Comparison of ENCODE assay signal across 9 cellular contexts in the genomic region with DNA sequence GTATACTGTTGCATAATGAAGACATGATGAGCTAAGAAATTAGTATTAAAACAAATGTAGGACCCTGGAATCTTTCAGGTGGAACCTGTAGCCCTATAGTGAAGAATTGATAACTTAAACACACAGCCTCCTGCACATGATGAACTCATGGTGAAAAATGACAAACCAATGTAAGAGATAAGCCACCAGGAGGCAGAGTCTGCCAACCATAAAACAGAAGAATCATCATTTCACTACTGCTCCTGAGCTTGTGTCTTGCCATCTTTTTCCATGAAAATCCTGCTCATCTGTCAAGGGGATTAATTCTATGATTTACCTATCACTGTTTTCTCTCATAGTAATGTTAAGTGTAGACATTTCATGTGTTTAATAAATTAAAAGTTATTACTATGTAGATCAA.
DNase-seq lines count a peak whose midpoint lies in the region; ATAC-seq and TF ChIP-seq lines count a peak whose summit lies in the region.
"Had no signal": no experiment of that assay in that cellular context is flagged by ENCODE, and none has a peak within 500 bp of the region (broad histone marks: within the 10 kb centered on the region; RNA-seq: fewer than 3 reads in every experiment).

No MANE protein-coding gene starts in this region.

- H3K9me3 Mint-ChIP-seq in osteocyte (ENCODE audit: unreplicated experiment) = no peaks in the 10 kb centered on the region

- no peak for ATAC-seq in GM18873 (IDR thresholded peaks at IDR 0.05; ENCODE audit: low FRiP score, unreplicated experiment)

- DNase-seq in ELF-1 (ENCODE audit: low read depth, low spot score) (peak; percentile 16), NCI-H446 treated with DMSO at 0.1 percent for 48 hours (lab: John Stamatoyannopoulos, UW) (peak; percentile 34), epithelial cell of proximal tubule (ENCODE audit: low read depth) (peak; percentile 10), osteocyte (ENCODE audit: extremely low spot score, unreplicated experiment) (no peak), occipital lobe (lab: John Stamatoyannopoulos, UW) (no peak), GOT3 (lab: John Stamatoyannopoulos, UW) (no peak)
- no peak for DNase-seq in central memory CD4-positive, alpha-beta T cell
- DNase-seq: T-helper 2 cell had no signal

- peaks cover 25% of the 10 kb centered on the region for H3K27me3 Mint-ChIP-seq in osteocyte (ENCODE audit: unreplicated experiment)

- no peak overlapping the region for H3K27ac Mint-ChIP-seq in osteocyte (ENCODE audit: unreplicated experiment)

- no peaks in the 10 kb centered on the region for H3K36me3 Mint-ChIP-seq in osteocyte (ENCODE audit: unreplicated experiment)

- H3K4me3 Mint-ChIP-seq in osteocyte (ENCODE audit: unreplicated experiment) = no peak overlapping the region

- TF ChIP-seq CTCF in epithelial cell of proximal tubule (conservative IDR thresholded peaks at IDR 0.05; ENCODE audit: low read depth, low read length) (peak; percentile 72), osteocyte (IDR thresholded peaks at IDR 0.05) (peak; percentile 64)

- H3K4me1 Mint-ChIP-seq in osteocyte (ENCODE audit: unreplicated experiment) = no peaks in the 10 kb centered on the region

- H3K4me3 ChIP-seq in epithelial cell of proximal tubule (ENCODE audit: low read depth, low read length) = no peak overlapping the region

Comparison
In these comparisons a context has a peak if more than half of its experiments do, and no peak if none do; other contexts are left out.
1. DNase-seq: peak in ELF-1 (single experiment), NCI-H446 treated with DMSO at 0.1 percent for 48 hours (single experiment) and epithelial cell of proximal tubule (single experiment); none in osteocyte (single experiment), occipital lobe (single experiment), central memory CD4-positive, alpha-beta T cell (single experiment) and GOT3 (single experiment).